Comparison of ENCODE assay signal across 25 cellular contexts in the genomic region with DNA sequence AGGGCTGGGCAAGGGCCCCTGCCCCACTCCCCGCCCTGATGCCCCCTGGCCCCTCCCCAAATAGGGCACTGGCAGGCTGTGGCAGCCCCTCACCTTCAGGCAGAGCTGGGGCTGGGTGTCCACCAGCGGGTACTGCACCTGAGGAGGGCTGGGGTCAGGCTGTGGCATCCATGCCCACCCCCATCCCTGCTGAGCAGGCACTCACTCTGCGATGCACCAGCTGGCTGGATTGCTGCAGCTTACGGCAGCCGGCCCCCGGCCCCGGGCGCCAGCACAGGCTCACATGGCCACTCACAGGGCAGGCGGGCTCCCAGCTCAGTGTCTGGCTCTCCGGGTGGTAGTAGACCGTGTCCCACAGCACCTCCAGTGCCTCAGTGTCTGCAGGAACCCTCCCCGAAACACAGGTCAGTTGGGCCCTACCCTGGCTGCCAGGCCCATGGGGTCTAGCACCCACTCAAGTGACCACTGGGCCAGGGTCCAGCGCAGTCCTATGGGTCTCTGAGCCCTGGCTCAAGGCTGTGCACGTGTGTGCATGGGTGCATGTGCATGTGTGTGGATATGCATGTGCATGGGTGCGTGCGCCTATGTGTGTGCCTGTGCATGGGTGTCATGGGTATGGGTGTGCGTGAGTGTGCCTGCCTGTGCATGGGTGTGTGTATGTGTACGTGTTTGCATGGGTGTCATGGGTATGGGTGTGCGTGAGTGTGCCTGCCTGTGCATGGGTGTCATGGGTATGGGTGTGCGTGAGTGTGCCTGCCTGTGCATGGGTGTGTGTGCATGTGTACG. TPM values are rescaled to one million over a fixed set of nuclear protein-coding genes. Genes with fewer than 3 reads are reported as not detected.
DNase-seq lines count a peak whose midpoint lies in the region; ATAC-seq, FAIRE-seq and TF ChIP-seq lines count a peak whose summit lies in the region.
"Had no signal": no experiment of that assay in that cellular context is flagged by ENCODE, and none has a peak within 500 bp of the region (broad histone marks: within the 10 kb centered on the region; RNA-seq: fewer than 3 reads in every experiment).

No MANE protein-coding gene starts in this region.

- H3K27me3 ChIP-seq in HepG2 (ENCODE audit: control insufficient read depth in 1 of 2, insufficient read depth in 2 of 2, low read length in 2 of 2) (peaks cover 7 to 12% of the 10 kb centered on the region in 2 experiments; a peak in 4 of 5 replicates), trophoblast cell (ENCODE audit: insufficient read depth, low read length) (peaks cover 5% of the 10 kb centered on the region)

- H3K4me2 ChIP-seq in HepG2 (ENCODE audit: low read depth, low read length) (no peak overlapping the region), trophoblast cell (ENCODE audit: low read length) (no peak overlapping the region)

- H3K4me3 ChIP-seq in HepG2 (replicated peaks in 1 of 3; ENCODE audit: insufficient read depth in 1 of 3, low read depth in 2 of 3, low read length in 3 of 3) (no peak overlapping the region), trophoblast cell (ENCODE audit: low read depth, low read length) (peak overlapping the region; percentile 32)
- H3K4me3 ChIP-seq: tibial nerve had no signal

- no peak overlapping the region for H4K12ac ChIP-seq in trophoblast cell (ENCODE audit: low read depth, low read length)

- intact Hi-C loops in activated CD4-positive, alpha-beta memory T cell treated with anti-CD3 and anti-CD28 coated beads for 36 hours (cut with micrococcal nuclease) = no loop called here
- intact Hi-C loops in HepG2 (cut with micrococcal nuclease; ENCODE audit: unreplicated experiment) = no loop called here

- H3K36me3 ChIP-seq in HepG2 (replicated peaks in 1 of 2; ENCODE audit: control insufficient read depth in 1 of 2, insufficient read depth in 2 of 2, low read length in 2 of 2) (no peaks in the 10 kb centered on the region), trophoblast cell (ENCODE audit: control insufficient read depth in 1 of 2, insufficient read depth in 2 of 2, low read length in 2 of 2) (no peaks in the 10 kb centered on the region)
- H3K36me3 ChIP-seq: HAP-1, tibial nerve had no signal

- no peak for TF ChIP-seq CTCF in HepG2 (CRISPR knock-in tag; IDR thresholded peaks at IDR 0.05)
- no peak for TF ChIP-seq CTCF in GM20000 (IDR thresholded peaks at IDR 0.05; ENCODE audit: extremely low read depth, missing control alignments)

- WGBS in HepG2 (ENCODE audit: low lambda C conversion rate) = 67% methylated on average over 10 of the region's 21 CpGs
- no CpG with 5 or more reads among the region's 21 CpGs for WGBS in trophoblast cell (ENCODE audit: extremely low coverage, insufficient coverage, insufficient read length)

- H4K20me1 ChIP-seq in HepG2 (ENCODE audit: insufficient read depth, low read length) = no peaks in the 10 kb centered on the region

- no peak overlapping the region for H4K91ac ChIP-seq in trophoblast cell (ENCODE audit: low read depth, low read length)

- no peaks in the 10 kb centered on the region for H3K9me3 Mint-ChIP-seq in activated CD4-positive, alpha-beta memory T cell treated with anti-CD3 and anti-CD28 coated beads for 36 hours
- H3K9me3 Mint-ChIP-seq in activated CD4-positive, alpha-beta memory T cell treated with anti-CD3 and anti-CD28 coated beads, Interleukin-2, amount 10 ng/mL, durations not matched to agents 7 days and 5 days = no peaks in the 10 kb centered on the region
- no peaks in the 10 kb centered on the region for H3K9me3 Mint-ChIP-seq in activated CD8-positive, alpha-beta memory T cell treated with anti-CD3 and anti-CD28 coated beads, Interleukin-2, amount 10 ng/mL, durations not matched to agents 7 days and 5 days (ENCODE audit: low read depth)
- H3K9me3 Mint-ChIP-seq: activated B cell treated with CpG ODN at 0.5 μM for 24 hours; stimulated activated effector memory CD8-positive, alpha-beta T cell treated with anti-CD3 and anti-CD28 coated beads, Interleukin-12 subunit alpha, Interleukin-12 subunit beta, amount 100 ng/mL, for 72 hours had no signal

- H3K79me1 ChIP-seq in trophoblast cell (ENCODE audit: low read length) = no peaks in the 10 kb centered on the region

- H2BK5ac ChIP-seq in trophoblast cell (ENCODE audit: low read depth, low read length, poor library complexity) = no peak overlapping the region

- TF ChIP-seq RAD21 in HepG2 (CRISPR knock-in tag; IDR thresholded peaks at IDR 0.05) = no peak

- H3K4ac ChIP-seq in trophoblast cell (ENCODE audit: low read depth, low read length) = no peak overlapping the region

- CTCF ChIA-PET in activated CD4-positive, alpha-beta memory T cell treated with anti-CD3 and anti-CD28 coated beads for 36 hours (lab: Charles Lee) = interaction anchor here (1.2 to 8.7 kb wide), 2 partner anchors 18 to 33 kb away, joined by 4 to 119 read pairs; no protein-coding TSS in a partner anchor
- CTCF ChIA-PET in activated CD4-positive, alpha-beta memory T cell treated with anti-CD3 and anti-CD28 coated beads, Interleukin-2, amount 10 ng/mL, durations not matched to agents 7 days and 5 days (lab: Charles Lee) = interaction anchor here (1.1 to 1.2 kb wide), 2 partner anchors 15 to 32 kb away, joined by 3 to 4 read pairs; no protein-coding TSS in a partner anchor
- CTCF ChIA-PET in activated CD8-positive, alpha-beta memory T cell treated with anti-CD3 and anti-CD28 coated beads, Interleukin-2, amount 10 ng/mL, durations not matched to agents 7 days and 5 days (lab: Charles Lee) = no interaction called here
- CTCF ChIA-PET in HepG2 (lab: Yijun Ruan, JAX; ENCODE audit: low intra/inter-chr PET ratio, low total read pairs) = no interaction called here

- H3K18ac ChIP-seq in trophoblast cell (ENCODE audit: low read length) = no peak overlapping the region

- no peak overlapping the region for H3K4me3 Mint-ChIP-seq in activated CD4-positive, alpha-beta memory T cell treated with anti-CD3 and anti-CD28 coated beads for 36 hours
- no peak overlapping the region for H3K4me3 Mint-ChIP-seq in activated CD4-positive, alpha-beta memory T cell treated with anti-CD3 and anti-CD28 coated beads, Interleukin-2, amount 10 ng/mL, durations not matched to agents 7 days and 5 days
- H3K4me3 Mint-ChIP-seq in activated CD8-positive, alpha-beta memory T cell treated with anti-CD3 and anti-CD28 coated beads, Interleukin-2, amount 10 ng/mL, durations not matched to agents 7 days and 5 days = no peak overlapping the region
- H3K4me3 Mint-ChIP-seq: activated B cell treated with CpG ODN at 0.5 μM for 24 hours; stimulated activated effector memory CD8-positive, alpha-beta T cell treated with anti-CD3 and anti-CD28 coated beads, Interleukin-12 subunit alpha, Interleukin-12 subunit beta, amount 100 ng/mL, for 72 hours had no signal

- POLR2A ChIA-PET in activated CD4-positive, alpha-beta memory T cell treated with anti-CD3 and anti-CD28 coated beads for 36 hours (lab: Charles Lee) = no interaction called here
- POLR2A ChIA-PET in activated CD4-positive, alpha-beta memory T cell treated with anti-CD3 and anti-CD28 coated beads, Interleukin-2, amount 10 ng/mL, durations not matched to agents 7 days and 5 days (lab: Charles Lee) = no interaction called here
- POLR2A ChIA-PET in HepG2 (lab: Yijun Ruan, JAX) = no interaction called here

- H3K27ac ChIP-seq in HepG2 (ENCODE audit: extremely low read length, insufficient read depth, low read length) (no peak overlapping the region), trophoblast cell (ENCODE audit: low read depth, low read length) (no peak overlapping the region)
- H3K27ac ChIP-seq: tibial nerve had no signal

- no peak overlapping the region for H3K23ac ChIP-seq in trophoblast cell (ENCODE audit: low read length)

- no peak overlapping the region for H2AK5ac ChIP-seq in trophoblast cell (ENCODE audit: low read length)

- H2AFZ ChIP-seq in HepG2 (ENCODE audit: low read length) (no peak overlapping the region), trophoblast cell (ENCODE audit: insufficient read depth, low read length, poor library complexity) (no peak overlapping the region)

- no peak overlapping the region for H4K8ac ChIP-seq in trophoblast cell (ENCODE audit: low read depth, low read length)

- H3K4me1 Mint-ChIP-seq in activated CD4-positive, alpha-beta memory T cell treated with anti-CD3 and anti-CD28 coated beads for 36 hours (ENCODE audit: low read depth) = peaks cover 13% of the 10 kb centered on the region
- peaks cover 14% of the 10 kb centered on the region for H3K4me1 Mint-ChIP-seq in activated CD4-positive, alpha-beta memory T cell treated with anti-CD3 and anti-CD28 coated beads, Interleukin-2, amount 10 ng/mL, durations not matched to agents 7 days and 5 days
- H3K4me1 Mint-ChIP-seq in activated CD8-positive, alpha-beta memory T cell treated with anti-CD3 and anti-CD28 coated beads, Interleukin-2, amount 10 ng/mL, durations not matched to agents 7 days and 5 days = peaks cover 5% of the 10 kb centered on the region

- no peak for DNase-seq in activated CD4-positive, alpha-beta memory T cell treated with anti-CD3 and anti-CD28 coated beads for 36 hours
- no peak for DNase-seq in activated CD4-positive, alpha-beta memory T cell treated with anti-CD3 and anti-CD28 coated beads, Interleukin-2, amount 10 ng/mL, durations not matched to agents 7 days and 5 days
- DNase-seq in activated CD8-positive, alpha-beta memory T cell treated with anti-CD3 and anti-CD28 coated beads, Interleukin-2, amount 10 ng/mL, durations not matched to agents 7 days and 5 days = peak; percentile 38
- no peak for DNase-seq in HepG2 (ENCODE audit: low spot score)
- DNase-seq in trophoblast cell = no peak
- DNase-seq in GM20000 (ENCODE audit: low spot score) = no peak
- DNase-seq: activated B cell treated with CpG ODN at 0.5 μM for 24 hours, activated gamma-delta T cell treated with Interleukin-2 at 50 U/mL for 16 hours, anterior cingulate cortex, Kasumi-1, NCI-H1105, NCI-H2081 treated with DMSO at 0.1 percent for 48 hours, NCI-H524 treated with DMSO at 0.1 percent for 48 hours, retina, SHP77 had no signal

- TF ChIP-seq EP300 in HepG2 (IDR thresholded peaks at IDR 0.05; ENCODE audit: low read depth in 2 of 2, low read length in 2 of 2) (no peak), HepG2 (CRISPR knock-in tag; IDR thresholded peaks at IDR 0.05; ENCODE audit: borderline replicate concordance) (no peak)

- ATAC-seq in activated CD8-positive, alpha-beta memory T cell treated with anti-CD3 and anti-CD28 coated beads, Interleukin-2, amount 10 ng/mL, durations not matched to agents 7 days and 5 days = no peak
- ATAC-seq in HepG2 = no peak
- no peak for ATAC-seq in HG02588 (IDR thresholded peaks at IDR 0.05; ENCODE audit: unreplicated experiment)
- ATAC-seq in HG02885 (IDR thresholded peaks at IDR 0.05; ENCODE audit: poor library complexity, unreplicated experiment) = no peak
- ATAC-seq: stimulated activated effector memory CD8-positive, alpha-beta T cell treated with anti-CD3 and anti-CD28 coated beads, Interleukin-12 subunit alpha, Interleukin-12 subunit beta, amount 100 ng/mL, for 72 hours had no signal

- no peak for TF ChIP-seq POLR2A in HepG2 (IDR thresholded peaks at IDR 0.05; ENCODE audit: insufficient read depth in 1 of 2, low read depth in 2 of 2, low read length in 2 of 2)

- no peak overlapping the region for H2BK12ac ChIP-seq in trophoblast cell (ENCODE audit: low read length)

- H3K9me3 ChIP-seq in HepG2 (ENCODE audit: low read length) = no peaks in the 10 kb centered on the region
- H3K9me3 ChIP-seq in trophoblast cell (ENCODE audit: insufficient read depth, low read depth, low read length) = peaks cover 16% of the 10 kb centered on the region
- H3K9me3 ChIP-seq: A549, HAP-1, tibial nerve had no signal

- H3K9ac ChIP-seq in HepG2 (ENCODE audit: insufficient read depth, low read depth, low read length) = no peak overlapping the region
- H3K9ac ChIP-seq in trophoblast cell (ENCODE audit: low read length) = no peak overlapping the region

- in situ Hi-C loops in HepG2 (cut with HindIII; ENCODE audit: extremely low pct_ligation_motif_present, low pct_unique_long_range_greater_than_20kb) = no loop called here

- peak overlapping the region; percentile 29 for H3K27ac Mint-ChIP-seq in activated CD4-positive, alpha-beta memory T cell treated with anti-CD3 and anti-CD28 coated beads for 36 hours
- no peak overlapping the region for H3K27ac Mint-ChIP-seq in activated CD4-positive, alpha-beta memory T cell treated with anti-CD3 and anti-CD28 coated beads, Interleukin-2, amount 10 ng/mL, durations not matched to agents 7 days and 5 days
- H3K27ac Mint-ChIP-seq in activated CD8-positive, alpha-beta memory T cell treated with anti-CD3 and anti-CD28 coated beads, Interleukin-2, amount 10 ng/mL, durations not matched to agents 7 days and 5 days = no peak overlapping the region
- H3K27ac Mint-ChIP-seq: activated B cell treated with CpG ODN at 0.5 μM for 24 hours; stimulated activated effector memory CD8-positive, alpha-beta T cell treated with anti-CD3 and anti-CD28 coated beads, Interleukin-12 subunit alpha, Interleukin-12 subunit beta, amount 100 ng/mL, for 72 hours had no signal

- peaks cover 2% of the 10 kb centered on the region for H3K4me1 ChIP-seq in HepG2 (ENCODE audit: insufficient read depth, low read length)
- H3K4me1 ChIP-seq in trophoblast cell (ENCODE audit: control insufficient read depth in 1 of 2, insufficient read depth in 2 of 2, low read length in 2 of 2) = peaks cover 0 to 3% of the 10 kb centered on the region in 2 experiments
- H3K4me1 ChIP-seq: HAP-1 had no signal

- no peak for FAIRE-seq in HepG2 (lab: Jason Lieb, UNC)
- FAIRE-seq: A549 had no signal

- H3K14ac ChIP-seq in trophoblast cell (ENCODE audit: low read length) = no peak overlapping the region

- peaks cover 10% of the 10 kb centered on the region for H3K27me3 Mint-ChIP-seq in activated CD4-positive, alpha-beta memory T cell treated with anti-CD3 and anti-CD28 coated beads for 36 hours
- H3K27me3 Mint-ChIP-seq in activated CD4-positive, alpha-beta memory T cell treated with anti-CD3 and anti-CD28 coated beads, Interleukin-2, amount 10 ng/mL, durations not matched to agents 7 days and 5 days = peaks cover 1% of the 10 kb centered on the region
- peaks cover 6% of the 10 kb centered on the region for H3K27me3 Mint-ChIP-seq in activated CD8-positive, alpha-beta memory T cell treated with anti-CD3 and anti-CD28 coated beads, Interleukin-2, amount 10 ng/mL, durations not matched to agents 7 days and 5 days

- no TSS peak for BruUV-seq in HepG2 (replicated peaks; lab: Mats Ljungman, UMichigan)

- no peak overlapping the region for H2BK120ac ChIP-seq in trophoblast cell (ENCODE audit: insufficient read depth, low read length, poor library complexity)

- H3K79me2 ChIP-seq in HepG2 (ENCODE audit: insufficient read depth, low read length) (no peaks in the 10 kb centered on the region), trophoblast cell (ENCODE audit: control insufficient read depth, insufficient read depth, low read length, poor library complexity) (no peaks in the 10 kb centered on the region)

- no peaks in the 10 kb centered on the region for H3K36me3 Mint-ChIP-seq in activated CD4-positive, alpha-beta memory T cell treated with anti-CD3 and anti-CD28 coated beads for 36 hours
- no peaks in the 10 kb centered on the region for H3K36me3 Mint-ChIP-seq in activated CD4-positive, alpha-beta memory T cell treated with anti-CD3 and anti-CD28 coated beads, Interleukin-2, amount 10 ng/mL, durations not matched to agents 7 days and 5 days (ENCODE audit: low read depth)
- H3K36me3 Mint-ChIP-seq in activated CD8-positive, alpha-beta memory T cell treated with anti-CD3 and anti-CD28 coated beads, Interleukin-2, amount 10 ng/mL, durations not matched to agents 7 days and 5 days = no peaks in the 10 kb centered on the region
- H3K36me3 Mint-ChIP-seq: stimulated activated effector memory CD8-positive, alpha-beta T cell treated with anti-CD3 and anti-CD28 coated beads, Interleukin-12 subunit alpha, Interleukin-12 subunit beta, amount 100 ng/mL, for 72 hours had no signal

RNA-seq across cellular contexts. Expression of a gene that starts 14.4 kb away (rescaled TPM):
- total RNA-seq in activated CD4-positive, alpha-beta memory T cell treated with anti-CD3 and anti-CD28 coated beads for 36 hours = 1 to 10 TPM in 1 of 2 experiments, under 1 TPM in 1; 0.73 to 1.1 TPM
- total RNA-seq in activated CD4-positive, alpha-beta memory T cell treated with anti-CD3 and anti-CD28 coated beads, Interleukin-2, amount 10 ng/mL, durations not matched to agents 7 days and 5 days = not detected
- total RNA-seq in activated CD8-positive, alpha-beta memory T cell treated with anti-CD3 and anti-CD28 coated beads, Interleukin-2, amount 10 ng/mL, durations not matched to agents 7 days and 5 days = under 1 TPM in 1 of 2 experiments, not detected in 1; 0.05 TPM
- total RNA-seq in HepG2 (2016; rRNA removed; fragmentation: Illumina TruSeq; extraction: Trizol) = not detected in 2 replicates
- not detected in 2 replicates for total RNA-seq in HepG2 (2016; cell fraction: cytosol; rRNA removed; fragmentation: Illumina TruSeq; extraction: Trizol; ENCODE audit: low read depth)
- total RNA-seq in HepG2 (2016; cell fraction: insoluble cytoplasmic fraction; rRNA removed; fragmentation: Illumina TruSeq; extraction: Trizol) = not detected in 2 replicates
- total RNA-seq in HepG2 (2016; cell fraction: membrane; rRNA removed; fragmentation: Illumina TruSeq; extraction: Trizol) = not detected in 2 replicates
- total RNA-seq in HepG2 (2016; cell fraction: nucleus; rRNA removed; fragmentation: Illumina TruSeq; extraction: Trizol) = not detected in 2 replicates
- polyA plus RNA-seq in HepG2 (2011; rRNA removed) = not detected in 2 replicates
- not detected in 2 replicates for polyA plus RNA-seq in HepG2 (2011; cell fraction: cytosol; rRNA removed)
- polyA plus RNA-seq in HepG2 (2011; cell fraction: nucleus; rRNA removed) = not detected in 2 replicates
- polyA plus RNA-seq in HepG2 (2012) = not detected in 2 replicates
- not detected in 2 replicates for polyA plus RNA-seq in HepG2 (2016; cell fraction: cytosol; fragmentation: Illumina TruSeq; extraction: Trizol; ENCODE audit: low read depth)
- not detected in 2 replicates for polyA plus RNA-seq in HepG2 (2016; cell fraction: insoluble cytoplasmic fraction; fragmentation: Illumina TruSeq; extraction: Trizol; ENCODE audit: low read depth)
- not detected in 2 replicates for polyA plus RNA-seq in HepG2 (2016; cell fraction: membrane; fragmentation: Illumina TruSeq; extraction: Trizol; ENCODE audit: low read depth)
- not detected in 2 replicates for polyA plus RNA-seq in HepG2 (2016; cell fraction: nucleus; fragmentation: Illumina TruSeq; extraction: Trizol; ENCODE audit: insufficient read depth, low read depth)
- 0.07 TPM in 1 of 2 replicates, not detected in the other for polyA minus RNA-seq in HepG2 (2011; rRNA and poly(A)+ RNA removed; ENCODE audit: low replicate concordance)
- polyA minus RNA-seq in HepG2 (2011; cell fraction: cytosol; rRNA and poly(A)+ RNA removed) = not detected in 2 replicates
- polyA minus RNA-seq in HepG2 (2011; cell fraction: nucleus; rRNA and poly(A)+ RNA removed) = not detected in 2 replicates
- 0.01 TPM in 1 of 2 replicates, not detected in the other for polyA plus RNA-seq in trophoblast cell (2013)
- total RNA-seq: lung microvascular endothelial cell; T-helper 1 cell treated with Interleukin-12 subunit alpha and Interleukin-12 subunit beta and Interleukin-4 antibody, amounts not matched to agents 30 ng/mL and 1 ng/mL, for 36 hours; tibial nerve had no signal
- polyA plus RNA-seq: neural cell had no signal

RNA-seq across cellular contexts. Expression of a gene that starts 37.6 kb away (rescaled TPM):
- total RNA-seq in activated CD4-positive, alpha-beta memory T cell treated with anti-CD3 and anti-CD28 coated beads for 36 hours = 100 to 1,000 TPM; 222 to 231 TPM
- total RNA-seq in activated CD4-positive, alpha-beta memory T cell treated with anti-CD3 and anti-CD28 coated beads, Interleukin-2, amount 10 ng/mL, durations not matched to agents 7 days and 5 days = 10 to 100 TPM; 60.1 to 62.3 TPM
- 10 to 100 TPM; 53.4 to 79.7 TPM for total RNA-seq in activated CD8-positive, alpha-beta memory T cell treated with anti-CD3 and anti-CD28 coated beads, Interleukin-2, amount 10 ng/mL, durations not matched to agents 7 days and 5 days
- total RNA-seq in HepG2 (2016; rRNA removed; fragmentation: Illumina TruSeq; extraction: Trizol) = 18.2 and 31.2 TPM in 2 replicates
- total RNA-seq in HepG2 (2016; cell fraction: cytosol; rRNA removed; fragmentation: Illumina TruSeq; extraction: Trizol; ENCODE audit: low read depth) = 12.4 and 12.6 TPM in 2 replicates
- total RNA-seq in HepG2 (2016; cell fraction: insoluble cytoplasmic fraction; rRNA removed; fragmentation: Illumina TruSeq; extraction: Trizol) = 17.3 and 32.7 TPM in 2 replicates
- total RNA-seq in HepG2 (2016; cell fraction: membrane; rRNA removed; fragmentation: Illumina TruSeq; extraction: Trizol) = 27.1 and 31.2 TPM in 2 replicates
- total RNA-seq in HepG2 (2016; cell fraction: nucleus; rRNA removed; fragmentation: Illumina TruSeq; extraction: Trizol) = 24.6 and 30.5 TPM in 2 replicates
- polyA plus RNA-seq in HepG2 (2011; rRNA removed) = 21.6 and 24.1 TPM in 2 replicates
- polyA plus RNA-seq in HepG2 (2011; cell fraction: cytosol; rRNA removed) = 21.4 and 47.8 TPM in 2 replicates
- 121 and 136 TPM in 2 replicates for polyA plus RNA-seq in HepG2 (2011; cell fraction: nucleus; rRNA removed)
- 22.6 and 36.4 TPM in 2 replicates for polyA plus RNA-seq in HepG2 (2012)
- polyA plus RNA-seq in HepG2 (2016; cell fraction: cytosol; fragmentation: Illumina TruSeq; extraction: Trizol; ENCODE audit: low read depth) = 7.3 and 9.3 TPM in 2 replicates
- polyA plus RNA-seq in HepG2 (2016; cell fraction: insoluble cytoplasmic fraction; fragmentation: Illumina TruSeq; extraction: Trizol; ENCODE audit: low read depth) = 21.4 and 25.4 TPM in 2 replicates
- polyA plus RNA-seq in HepG2 (2016; cell fraction: membrane; fragmentation: Illumina TruSeq; extraction: Trizol; ENCODE audit: low read depth) = 17.2 and 17.8 TPM in 2 replicates
- 62.7 and 63.0 TPM in 2 replicates for polyA plus RNA-seq in HepG2 (2016; cell fraction: nucleus; fragmentation: Illumina TruSeq; extraction: Trizol; ENCODE audit: insufficient read depth, low read depth)
- polyA minus RNA-seq in HepG2 (2011; rRNA and poly(A)+ RNA removed; ENCODE audit: low replicate concordance) = 8.8 and 50.3 TPM in 2 replicates
- polyA minus RNA-seq in HepG2 (2011; cell fraction: cytosol; rRNA and poly(A)+ RNA removed) = 23.0 and 37.5 TPM in 2 replicates
- polyA minus RNA-seq in HepG2 (2011; cell fraction: nucleus; rRNA and poly(A)+ RNA removed) = 17.0 and 22.8 TPM in 2 replicates
- polyA plus RNA-seq in trophoblast cell (2013) = 66.6 and 72.8 TPM in 2 replicates

RNA-seq across cellular contexts. Expression of a gene that starts 60.0 kb away (rescaled TPM):
- not detected for total RNA-seq in activated CD4-positive, alpha-beta memory T cell treated with anti-CD3 and anti-CD28 coated beads for 36 hours
- not detected for total RNA-seq in activated CD4-positive, alpha-beta memory T cell treated with anti-CD3 and anti-CD28 coated beads, Interleukin-2, amount 10 ng/mL, durations not matched to agents 7 days and 5 days
- not detected for total RNA-seq in activated CD8-positive, alpha-beta memory T cell treated with anti-CD3 and anti-CD28 coated beads, Interleukin-2, amount 10 ng/mL, durations not matched to agents 7 days and 5 days
- not detected in 2 replicates for total RNA-seq in HepG2 (2016; rRNA removed; fragmentation: Illumina TruSeq; extraction: Trizol)
- total RNA-seq in HepG2 (2016; cell fraction: cytosol; rRNA removed; fragmentation: Illumina TruSeq; extraction: Trizol; ENCODE audit: low read depth) = not detected in 2 replicates
- not detected in 2 replicates for total RNA-seq in HepG2 (2016; cell fraction: insoluble cytoplasmic fraction; rRNA removed; fragmentation: Illumina TruSeq; extraction: Trizol)
- total RNA-seq in HepG2 (2016; cell fraction: membrane; rRNA removed; fragmentation: Illumina TruSeq; extraction: Trizol) = not detected in 2 replicates
- not detected in 2 replicates for total RNA-seq in HepG2 (2016; cell fraction: nucleus; rRNA removed; fragmentation: Illumina TruSeq; extraction: Trizol)
- not detected in 2 replicates for polyA plus RNA-seq in HepG2 (2011; rRNA removed)
- polyA plus RNA-seq in HepG2 (2011; cell fraction: cytosol; rRNA removed) = not detected in 2 replicates
- not detected in 2 replicates for polyA plus RNA-seq in HepG2 (2011; cell fraction: nucleus; rRNA removed)
- not detected in 2 replicates for polyA plus RNA-seq in HepG2 (2012)
- not detected in 2 replicates for polyA plus RNA-seq in HepG2 (2016; cell fraction: cytosol; fragmentation: Illumina TruSeq; extraction: Trizol; ENCODE audit: low read depth)
- polyA plus RNA-seq in HepG2 (2016; cell fraction: insoluble cytoplasmic fraction; fragmentation: Illumina TruSeq; extraction: Trizol; ENCODE audit: low read depth) = not detected in 2 replicates
- polyA plus RNA-seq in HepG2 (2016; cell fraction: membrane; fragmentation: Illumina TruSeq; extraction: Trizol; ENCODE audit: low read depth) = not detected in 2 replicates
- polyA plus RNA-seq in HepG2 (2016; cell fraction: nucleus; fragmentation: Illumina TruSeq; extraction: Trizol; ENCODE audit: insufficient read depth, low read depth) = not detected in 2 replicates
- not detected in 2 replicates for polyA minus RNA-seq in HepG2 (2011; rRNA and poly(A)+ RNA removed; ENCODE audit: low replicate concordance)
- polyA minus RNA-seq in HepG2 (2011; cell fraction: cytosol; rRNA and poly(A)+ RNA removed) = not detected in 2 replicates
- not detected in 2 replicates for polyA minus RNA-seq in HepG2 (2011; cell fraction: nucleus; rRNA and poly(A)+ RNA removed)
- polyA plus RNA-seq in trophoblast cell (2013) = not detected in 2 replicates
- total RNA-seq: activated B cell treated with CpG ODN at 0.5 μM for 24 hours; cerebellum; lung microvascular endothelial cell; T-helper 1 cell treated with Interleukin-12 subunit alpha and Interleukin-12 subunit beta and Interleukin-4 antibody, amounts not matched to agents 30 ng/mL and 1 ng/mL, for 36 hours; tibial nerve had no signal
- polyA plus RNA-seq: A549, neural cell had no signal

Comparison
In these comparisons a context has a peak if more than half of its experiments do, and no peak if none do; other contexts are left out.
1. CTCF ChIA-PET loops: an anchor here in activated CD4-positive, alpha-beta memory T cell treated with anti-CD3 and anti-CD28 coated beads for 36 hours (1.2 to 8.7 kb wide) and activated CD4-positive, alpha-beta memory T cell treated with anti-CD3 and anti-CD28 coated beads, Interleukin-2, amount 10 ng/mL, durations not matched to agents 7 days and 5 days (1.1 to 1.2 kb wide); none called in activated CD8-positive, alpha-beta memory T cell treated with anti-CD3 and anti-CD28 coated beads, Interleukin-2, amount 10 ng/mL, durations not matched to agents 7 days and 5 days and HepG2.